10 cellular contexts compared by ENCODE assay signal in genomic region chr12:12467701-12468218, GRCh38.
DNase-seq lines count a peak whose midpoint lies in the region; ATAC-seq and TF ChIP-seq lines count a peak whose summit lies in the region.
"Had no signal": no experiment of that assay in that cellular context is flagged by ENCODE, and none has a peak within 500 bp of the region (broad histone marks: within the 10 kb centered on the region; RNA-seq: fewer than 3 reads in every experiment).

No MANE protein-coding gene starts in this region.

- CTCF ChIA-PET in activated CD8-positive, alpha-beta T cell treated with anti-CD3 and anti-CD28 coated beads for 36 hours (lab: Charles Lee) = interaction anchor here (1.1 to 1.5 kb wide), 3 partner anchors 8 to 91 kb away, joined by 3 to 4 read pairs (median 3); no protein-coding TSS in a partner anchor

- peaks cover 69% of the 10 kb centered on the region for H3K4me1 Mint-ChIP-seq in activated CD8-positive, alpha-beta T cell treated with anti-CD3 and anti-CD28 coated beads for 36 hours (ENCODE audit: low read depth)

- no peak for TF ChIP-seq CTCF in activated CD8-positive, alpha-beta T cell treated with anti-CD3 and anti-CD28 coated beads for 36 hours (IDR thresholded peaks at IDR 0.05)

- intact Hi-C loops in activated CD8-positive, alpha-beta T cell treated with anti-CD3 and anti-CD28 coated beads for 36 hours (cut with micrococcal nuclease) = no loop called here
- intact Hi-C loops in head of caudate nucleus (cut with DNase I) = no loop called here

- peak overlapping the region; percentile 87 for H3K27ac Mint-ChIP-seq in activated CD8-positive, alpha-beta T cell treated with anti-CD3 and anti-CD28 coated beads for 36 hours

- ATAC-seq in activated CD8-positive, alpha-beta T cell treated with anti-CD3 and anti-CD28 coated beads for 36 hours = peak; percentile 16

- POLR2A ChIA-PET in activated CD8-positive, alpha-beta T cell treated with anti-CD3 and anti-CD28 coated beads for 36 hours (lab: Charles Lee) = interaction anchor here (1.3 kb wide), 1 partner anchor 93 kb away, joined by 3 read pairs; no protein-coding TSS in a partner anchor

- no peak overlapping the region for H3K4me3 Mint-ChIP-seq in activated CD8-positive, alpha-beta T cell treated with anti-CD3 and anti-CD28 coated beads for 36 hours

- DNase-seq in MV-4-11 (lab: John Stamatoyannopoulos, UW) (peak; percentile 95), head of caudate nucleus (peak in 34 of 42 donors; percentile 14 to 75 (median 49)), iPS-NIHi11 (ENCODE audit: low spot score) (no peak), 8988T (no peak), NCI-H2227 treated with DMSO at 0.1 percent for 48 hours (lab: John Stamatoyannopoulos, UW) (no peak), NCI-H2171 (lab: John Stamatoyannopoulos, UW) (no peak)
- peak; percentile 43 for DNase-seq in activated CD8-positive, alpha-beta T cell treated with anti-CD3 and anti-CD28 coated beads for 36 hours
- DNase-seq in stimulated activated CD4-positive, alpha-beta T cell treated with anti-CD3 and anti-CD28 coated beads, Interleukin-4, amount 100 ng/mL, for 24 hours = peak; percentile 57
- DNase-seq: heart right ventricle, NCI-H146 had no signal

- no peaks in the 10 kb centered on the region for H3K9me3 Mint-ChIP-seq in activated CD8-positive, alpha-beta T cell treated with anti-CD3 and anti-CD28 coated beads for 36 hours

- H3K36me3 Mint-ChIP-seq in activated CD8-positive, alpha-beta T cell treated with anti-CD3 and anti-CD28 coated beads for 36 hours (ENCODE audit: low read depth) = peaks cover 73% of the 10 kb centered on the region

- no peaks in the 10 kb centered on the region for H3K27me3 Mint-ChIP-seq in activated CD8-positive, alpha-beta T cell treated with anti-CD3 and anti-CD28 coated beads for 36 hours

Comparison
In these comparisons a context has a peak if more than half of its experiments do, and no peak if none do; other contexts are left out.
1. DNase-seq: peak in MV-4-11 (single experiment), activated CD8-positive, alpha-beta T cell treated with anti-CD3 and anti-CD28 coated beads for 36 hours (single experiment), head of caudate nucleus (34 of 42) and stimulated activated CD4-positive, alpha-beta T cell treated with anti-CD3 and anti-CD28 coated beads, Interleukin-4, amount 100 ng/mL, for 24 hours (single experiment); none in iPS-NIHi11 (single experiment), 8988T (single experiment), NCI-H2227 treated with DMSO at 0.1 percent for 48 hours (single experiment) and NCI-H2171 (single experiment).